In the genomic region with DNA sequence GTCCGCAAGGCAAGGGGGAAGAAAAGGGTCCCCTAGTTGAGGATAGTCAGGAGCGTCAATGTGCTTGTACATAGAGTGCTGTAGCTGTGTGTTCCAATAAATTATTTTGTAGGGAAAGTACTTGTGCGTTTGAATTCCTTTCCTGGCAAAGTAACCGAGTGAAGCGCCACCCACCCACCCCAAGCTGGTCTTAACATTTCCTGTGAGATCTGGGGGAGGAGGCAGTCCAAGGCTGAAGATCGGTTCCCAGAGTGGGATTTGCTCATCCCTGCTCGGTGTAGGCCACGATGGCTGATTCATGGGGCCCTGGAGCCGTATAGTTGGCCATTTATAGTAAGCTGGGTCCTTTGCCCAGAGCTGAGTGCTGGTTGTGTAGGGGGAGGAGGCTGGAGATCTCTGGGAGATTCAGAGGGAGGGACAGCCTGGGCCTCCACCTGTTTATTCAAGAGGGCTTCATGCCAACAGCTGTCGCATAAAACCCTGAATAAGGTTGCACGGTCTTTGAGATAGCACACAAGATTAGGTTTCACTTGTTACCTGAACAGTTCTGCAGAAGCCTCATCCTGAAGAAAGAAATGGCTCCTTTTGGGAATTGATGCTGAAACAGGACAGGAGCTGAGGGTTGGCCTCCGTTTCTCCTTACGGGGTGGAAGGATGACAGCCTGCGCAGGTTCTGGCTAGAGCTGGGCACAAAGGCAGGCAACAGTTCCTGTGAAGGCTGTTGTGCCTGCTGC, we compare ENCODE assay signal across 1 cellular context.
TF ChIP-seq lines count a peak whose summit lies in the region.

No MANE protein-coding gene starts in this region.

TF ChIP-seq in GM12878, 131 proteins besides CTCF, POLR2A, EP300 and RAD21:
- TF ChIP-seq ZBED1 (IDR thresholded peaks at IDR 0.05; ENCODE audit: borderline replicate concordance), result peak; percentile 91
- TF ChIP-seq STAT1 (conservative IDR thresholded peaks at IDR 0.05), result no peak
- TF ChIP-seq EGR1 (IDR thresholded peaks at IDR 0.05; ENCODE audit: borderline replicate concordance in 1 of 2, low read depth in 2 of 2, low read length in 2 of 2), result 0 out of 3 replicates have a peak, but pooled peaks of 1 of the 2 experiments have one; percentile 4
- TF ChIP-seq CREM (IDR thresholded peaks at IDR 0.05; ENCODE audit: low read depth), result 0 out of 2 replicates have a peak, but pooled peaks have one; percentile 5
- no peak for TF ChIP-seq NR2C2 (IDR thresholded peaks at IDR 0.05; ENCODE audit: borderline replicate concordance, control insufficient read depth, insufficient read length, low read depth)
- TF ChIP-seq POU2F2 (IDR thresholded peaks at IDR 0.05; ENCODE audit: borderline replicate concordance, low read depth, low read length), result peak; percentile 70
- TF ChIP-seq YY1 (IDR thresholded peaks at IDR 0.05; ENCODE audit: low read depth, low read length), result peak; percentile 31; the same call in 1 of the 2 replicates
- peak; percentile 9 to 20; a peak in 1 of 4 replicates for TF ChIP-seq IKZF2 (IDR thresholded peaks at IDR 0.05)
- TF ChIP-seq, protein P1, sequence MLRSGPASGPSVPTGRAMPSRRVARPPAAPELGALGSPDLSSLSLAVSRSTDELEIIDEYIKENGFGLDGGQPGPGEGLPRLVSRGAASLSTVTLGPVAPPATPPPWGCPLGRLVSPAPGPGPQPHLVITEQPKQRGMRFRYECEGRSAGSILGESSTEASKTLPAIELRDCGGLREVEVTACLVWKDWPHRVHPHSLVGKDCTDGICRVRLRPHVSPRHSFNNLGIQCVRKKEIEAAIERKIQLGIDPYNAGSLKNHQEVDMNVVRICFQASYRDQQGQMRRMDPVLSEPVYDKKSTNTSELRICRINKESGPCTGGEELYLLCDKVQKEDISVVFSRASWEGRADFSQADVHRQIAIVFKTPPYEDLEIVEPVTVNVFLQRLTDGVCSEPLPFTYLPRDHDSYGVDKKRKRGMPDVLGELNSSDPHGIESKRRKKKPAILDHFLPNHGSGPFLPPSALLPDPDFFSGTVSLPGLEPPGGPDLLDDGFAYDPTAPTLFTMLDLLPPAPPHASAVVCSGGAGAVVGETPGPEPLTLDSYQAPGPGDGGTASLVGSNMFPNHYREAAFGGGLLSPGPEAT (IDR thresholded peaks at IDR 0.05; ENCODE audit: low read depth), result 0 out of 2 replicates have a peak, but pooled peaks have one; percentile 36
- peak; percentile 53; the same call in 1 of the 2 replicates for TF ChIP-seq BCL11A (IDR thresholded peaks at IDR 0.05; ENCODE audit: low read depth, low read length)
- TF ChIP-seq POLR2AphosphoS5 (IDR thresholded peaks at IDR 0.05; ENCODE audit: low read length), result peak; percentile 97
- no peak for TF ChIP-seq SREBF2 (IDR thresholded peaks at IDR 0.05; ENCODE audit: low read length)
- TF ChIP-seq BACH1 (IDR thresholded peaks at IDR 0.05; ENCODE audit: borderline replicate concordance), result peak; percentile 94
- TF ChIP-seq TCF12 (IDR thresholded peaks at IDR 0.05; ENCODE audit: low read depth, low read length), result 0 out of 2 replicates have a peak, but pooled peaks have one; percentile 46
- peak; percentile 54 for TF ChIP-seq HDAC6 (IDR thresholded peaks at IDR 0.05; ENCODE audit: unreplicated experiment)
- no peak for TF ChIP-seq ZNF24 (IDR thresholded peaks at IDR 0.05)
- TF ChIP-seq PAX5 (IDR thresholded peaks at IDR 0.05; ENCODE audit: borderline replicate concordance, low read depth, low read length), result peak; percentile 75; the same call in 1 of the 2 replicates
- peak; percentile 72 for TF ChIP-seq BMI1 (IDR thresholded peaks at IDR 0.05; ENCODE audit: borderline replicate concordance)
- peak; percentile 92 for TF ChIP-seq CBFB (IDR thresholded peaks at IDR 0.05; ENCODE audit: low read depth)
- 0 out of 2 replicates have a peak, but pooled peaks have one; percentile 39 for TF ChIP-seq TAF1 (IDR thresholded peaks at IDR 0.05; ENCODE audit: borderline replicate concordance, low read depth, low read length)
- TF ChIP-seq GABPA (IDR thresholded peaks at IDR 0.05; ENCODE audit: low read depth), result no peak
- TF ChIP-seq EED (IDR thresholded peaks at IDR 0.05; ENCODE audit: low read depth), result no peak
- peak; percentile 88 for TF ChIP-seq E2F8 (IDR thresholded peaks at IDR 0.05; ENCODE audit: low read depth, partially characterized antibody)
- no peak for TF ChIP-seq NKRF (conservative IDR thresholded peaks at IDR 0.05)
- 0 out of 2 replicates have a peak, but pooled peaks have one; percentile 29 for TF ChIP-seq DPF2 (IDR thresholded peaks at IDR 0.05)
- no peak for TF ChIP-seq FOXK2 (IDR thresholded peaks at IDR 0.05)
- TF ChIP-seq SMAD1 (IDR thresholded peaks at IDR 0.05; ENCODE audit: low read depth, partially characterized antibody), result peak; percentile 27
- TF ChIP-seq SMAD5 (IDR thresholded peaks at IDR 0.05; ENCODE audit: low read depth), result peak; percentile 88
- TF ChIP-seq, protein P2, sequence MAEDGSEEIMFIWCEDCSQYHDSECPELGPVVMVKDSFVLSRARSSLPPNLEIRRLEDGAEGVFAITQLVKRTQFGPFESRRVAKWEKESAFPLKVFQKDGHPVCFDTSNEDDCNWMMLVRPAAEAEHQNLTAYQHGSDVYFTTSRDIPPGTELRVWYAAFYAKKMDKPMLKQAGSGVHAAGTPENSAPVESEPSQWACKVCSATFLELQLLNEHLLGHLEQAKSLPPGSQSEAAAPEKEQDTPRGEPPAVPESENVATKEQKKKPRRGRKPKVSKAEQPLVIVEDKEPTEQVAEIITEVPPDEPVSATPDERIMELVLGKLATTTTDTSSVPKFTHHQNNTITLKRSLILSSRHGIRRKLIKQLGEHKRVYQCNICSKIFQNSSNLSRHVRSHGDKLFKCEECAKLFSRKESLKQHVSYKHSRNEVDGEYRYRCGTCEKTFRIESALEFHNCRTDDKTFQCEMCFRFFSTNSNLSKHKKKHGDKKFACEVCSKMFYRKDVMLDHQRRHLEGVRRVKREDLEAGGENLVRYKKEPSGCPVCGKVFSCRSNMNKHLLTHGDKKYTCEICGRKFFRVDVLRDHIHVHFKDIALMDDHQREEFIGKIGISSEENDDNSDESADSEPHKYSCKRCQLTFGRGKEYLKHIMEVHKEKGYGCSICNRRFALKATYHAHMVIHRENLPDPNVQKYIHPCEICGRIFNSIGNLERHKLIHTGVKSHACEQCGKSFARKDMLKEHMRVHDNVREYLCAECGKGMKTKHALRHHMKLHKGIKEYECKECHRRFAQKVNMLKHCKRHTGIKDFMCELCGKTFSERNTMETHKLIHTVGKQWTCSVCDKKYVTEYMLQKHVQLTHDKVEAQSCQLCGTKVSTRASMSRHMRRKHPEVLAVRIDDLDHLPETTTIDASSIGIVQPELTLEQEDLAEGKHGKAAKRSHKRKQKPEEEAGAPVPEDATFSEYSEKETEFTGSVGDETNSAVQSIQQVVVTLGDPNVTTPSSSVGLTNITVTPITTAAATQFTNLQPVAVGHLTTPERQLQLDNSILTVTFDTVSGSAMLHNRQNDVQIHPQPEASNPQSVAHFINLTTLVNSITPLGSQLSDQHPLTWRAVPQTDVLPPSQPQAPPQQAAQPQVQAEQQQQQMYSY (CRISPR knock-in tag; IDR thresholded peaks at IDR 0.05), result 0 out of 2 replicates have a peak, but pooled peaks have one; percentile 48
